8 cellular contexts compared by ENCODE assay signal in the genomic region with DNA sequence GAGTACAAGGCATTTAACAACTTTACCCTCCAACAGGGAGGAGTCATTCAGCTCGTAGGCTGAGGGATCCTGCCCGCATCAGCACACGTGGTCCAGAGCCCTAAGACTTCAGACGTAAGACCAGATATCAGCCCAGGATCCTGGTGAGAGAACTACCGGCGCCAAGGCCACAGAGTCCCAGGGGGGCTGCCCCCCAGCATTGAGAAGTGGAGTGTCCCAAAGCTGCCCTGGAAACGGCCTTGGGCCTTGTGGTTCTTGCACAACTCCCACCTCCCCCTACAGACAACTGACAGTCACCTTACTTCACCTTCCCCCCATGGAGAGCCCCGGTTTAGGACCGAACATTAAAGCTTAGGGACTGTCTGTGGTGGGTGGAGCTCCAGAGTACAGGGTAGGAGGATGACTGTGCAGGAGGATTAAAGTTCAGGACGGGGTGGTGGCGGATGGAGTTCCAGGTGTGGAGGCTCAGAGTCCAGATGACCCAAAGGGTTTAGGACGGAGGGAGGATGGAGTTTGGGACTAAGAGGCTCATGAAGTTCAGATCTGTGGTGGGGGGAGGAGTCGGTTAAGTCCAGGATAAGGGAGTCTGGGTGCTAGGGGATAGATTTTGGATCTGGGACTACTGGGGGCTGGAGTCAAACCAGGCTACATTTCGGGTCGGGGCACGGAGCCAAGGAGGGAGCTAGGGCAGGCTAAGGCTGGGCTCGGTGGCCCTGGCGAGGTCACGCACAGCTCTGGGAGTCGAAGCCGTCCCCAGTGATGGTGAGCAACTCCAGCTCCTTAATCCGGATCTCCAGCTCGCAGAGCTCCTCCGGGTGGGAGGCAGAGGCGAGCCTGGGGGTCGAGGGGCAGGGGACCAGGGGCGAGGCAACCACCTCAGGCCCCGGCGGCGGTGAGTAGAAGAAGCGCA. TPM values are rescaled to one million over a fixed set of nuclear protein-coding genes. Genes with fewer than 3 reads are reported as not detected.
A peak's percentile ranks its signal among the peaks of the same experiment; 100 is the strongest.
DNase-seq lines count a peak whose midpoint lies in the region; ATAC-seq, FAIRE-seq and TF ChIP-seq lines count a peak whose summit lies in the region.

No MANE protein-coding gene starts in this region.

- no peaks in the 10 kb centered on the region for H3K79me2 ChIP-seq in hepatocyte

- H3K27ac ChIP-seq in hepatocyte (peak overlapping the region; percentile 85), small intestine (ENCODE audit: low read depth in 1 of 2, low read length in 1 of 2) (peak overlapping the region in 1 of 2 donors; percentile 37)

- FAIRE-seq in small intestine (lab: Jason Lieb, UNC), result no peak

- H3K27me3 Mint-ChIP-seq in HFFc6 (ENCODE audit: insufficient read depth), result peaks cover 7% of the 10 kb centered on the region
- H3K27me3 Mint-ChIP-seq in activated CD8-positive, alpha-beta memory T cell treated with anti-CD3 and anti-CD28 coated beads, Interleukin-2, amount 10 ng/mL, durations not matched to agents 7 days and 5 days, result peaks cover 33% of the 10 kb centered on the region

- H4K20me1 ChIP-seq in hepatocyte (ENCODE audit: insufficient read depth, poor library complexity, severe bottlenecking), result no peaks in the 10 kb centered on the region

- H3K4me3 Mint-ChIP-seq in HFFc6, result peak overlapping the region; percentile 70
- peak overlapping the region; percentile 80 for H3K4me3 Mint-ChIP-seq in activated CD8-positive, alpha-beta memory T cell treated with anti-CD3 and anti-CD28 coated beads, Interleukin-2, amount 10 ng/mL, durations not matched to agents 7 days and 5 days

- H3K27me3 ChIP-seq in hepatocyte, result no peaks in the 10 kb centered on the region
- no peaks in the 10 kb centered on the region for H3K27me3 ChIP-seq in small intestine (ENCODE audit: control insufficient read depth in 2 of 2, insufficient read depth in 2 of 2, low read length in 2 of 2)

- H3K36me3 ChIP-seq in hepatocyte (replicated peaks; ENCODE audit: insufficient read depth, low read depth) (no peaks in the 10 kb centered on the region), small intestine (ENCODE audit: control insufficient read depth in 2 of 2, insufficient read depth in 2 of 2, low read length in 2 of 2) (no peaks in the 10 kb centered on the region)

- no peaks in the 10 kb centered on the region for H3K36me3 Mint-ChIP-seq in HFFc6 (ENCODE audit: low read depth)
- no peaks in the 10 kb centered on the region for H3K36me3 Mint-ChIP-seq in activated CD8-positive, alpha-beta memory T cell treated with anti-CD3 and anti-CD28 coated beads, Interleukin-2, amount 10 ng/mL, durations not matched to agents 7 days and 5 days

- DNase-seq in HFFc6 (no peak), hepatocyte (ENCODE audit: low spot score) (peak; percentile 45), small intestine (peak; percentile 84), NCI-H2081 (lab: John Stamatoyannopoulos, UW) (no peak), cerebellar nuclear complex (lab: John Stamatoyannopoulos, UW) (no peak)
- DNase-seq in activated CD8-positive, alpha-beta memory T cell treated with anti-CD3 and anti-CD28 coated beads, Interleukin-2, amount 10 ng/mL, durations not matched to agents 7 days and 5 days, result no peak

- no peak for ATAC-seq in activated CD8-positive, alpha-beta memory T cell treated with anti-CD3 and anti-CD28 coated beads, Interleukin-2, amount 10 ng/mL, durations not matched to agents 7 days and 5 days
- ATAC-seq in HG02623 (IDR thresholded peaks at IDR 0.05; ENCODE audit: unreplicated experiment) (no peak), GM21360 (IDR thresholded peaks at IDR 0.05; ENCODE audit: unreplicated experiment) (no peak)

- H3K4me1 ChIP-seq in hepatocyte (ENCODE audit: insufficient read depth) (peaks cover 38% of the 10 kb centered on the region), small intestine (ENCODE audit: control insufficient read depth in 2 of 2, insufficient read depth in 1 of 2, low read depth in 1 of 2, low read length in 1 of 2) (peaks cover 3 to 17% of the 10 kb centered on the region in 2 donors)

- TF ChIP-seq CTCF in HFFc6 (IDR thresholded peaks at IDR 0.05) (no peak), hepatocyte (IDR thresholded peaks at IDR 0.05; ENCODE audit: poor library complexity) (no peak)

- no peaks in the 10 kb centered on the region for H3K9me3 Mint-ChIP-seq in HFFc6
- no peaks in the 10 kb centered on the region for H3K9me3 Mint-ChIP-seq in activated CD8-positive, alpha-beta memory T cell treated with anti-CD3 and anti-CD28 coated beads, Interleukin-2, amount 10 ng/mL, durations not matched to agents 7 days and 5 days (ENCODE audit: low read depth)

- peak overlapping the region; percentile 75 for H3K4me2 ChIP-seq in hepatocyte

- H2AFZ ChIP-seq in hepatocyte, result no peak overlapping the region

- peak overlapping the region; percentile 81 for H3K27ac Mint-ChIP-seq in HFFc6
- H3K27ac Mint-ChIP-seq in activated CD8-positive, alpha-beta memory T cell treated with anti-CD3 and anti-CD28 coated beads, Interleukin-2, amount 10 ng/mL, durations not matched to agents 7 days and 5 days, result no peak overlapping the region

- WGBS in hepatocyte (ENCODE audit: low lambda C conversion rate, missing lambda C conversion rate), result 57% methylated on average over 22 of the region's 31 CpGs
- WGBS in small intestine, 3 donors, result 28 to 45% (median 36%) methylated on average over 27 to 31 of the region's 31 CpGs

- no peaks in the 10 kb centered on the region for H3K9me2 ChIP-seq in hepatocyte (replicated peaks; ENCODE audit: insufficient read depth)

- H3K4me3 ChIP-seq in hepatocyte (peak overlapping the region; percentile 24), small intestine (ENCODE audit: low read depth in 1 of 2, low read length in 2 of 2) (peak overlapping the region in 1 of 2 donors; percentile 68)

- CTCF ChIA-PET in activated CD8-positive, alpha-beta memory T cell treated with anti-CD3 and anti-CD28 coated beads, Interleukin-2, amount 10 ng/mL, durations not matched to agents 7 days and 5 days (lab: Charles Lee), result interaction anchor here (1.2 to 3.1 kb wide), 3 partner anchors 10 to 43 kb away, joined by 4 to 9 read pairs (median 6); no protein-coding TSS in a partner anchor

- H3K9me3 ChIP-seq in hepatocyte (ENCODE audit: low read depth) (no peaks in the 10 kb centered on the region), small intestine (ENCODE audit: control insufficient read depth, low read depth) (no peaks in the 10 kb centered on the region)

- H3K4me1 Mint-ChIP-seq in HFFc6 (ENCODE audit: low read depth), result peaks cover 77% of the 10 kb centered on the region
- H3K4me1 Mint-ChIP-seq in activated CD8-positive, alpha-beta memory T cell treated with anti-CD3 and anti-CD28 coated beads, Interleukin-2, amount 10 ng/mL, durations not matched to agents 7 days and 5 days, result peaks cover 16% of the 10 kb centered on the region

RNA-seq across cellular contexts. Expression of a gene that starts 0.9 kb away (rescaled TPM):
- total RNA-seq in HFFc6 (2021; fragmentation: NEBNext Ultra II Directional; extraction: Animal tissue kit (Norgen Biotek cat#: 25700)), result under 1 TPM in 4 of 6 experiments, not detected in 2; 0.59 to 0.65 (median 0.60) TPM
- not detected for total RNA-seq in activated CD8-positive, alpha-beta memory T cell treated with anti-CD3 and anti-CD28 coated beads, Interleukin-2, amount 10 ng/mL, durations not matched to agents 7 days and 5 days
- total RNA-seq in hepatocyte, result not detected in 2 replicates
- not detected in 2 replicates for polyA plus RNA-seq in hepatocyte
- polyA plus RNA-seq in small intestine, result not detected

RNA-seq across cellular contexts. Expression of a gene that starts 36.5 kb away (rescaled TPM):
- 1,000 to 10,000 TPM; 1,095 to 1,408 (median 1,232) TPM for total RNA-seq in HFFc6 (2021; fragmentation: NEBNext Ultra II Directional; extraction: Animal tissue kit (Norgen Biotek cat#: 25700))
- total RNA-seq in activated CD8-positive, alpha-beta memory T cell treated with anti-CD3 and anti-CD28 coated beads, Interleukin-2, amount 10 ng/mL, durations not matched to agents 7 days and 5 days, result 10 to 100 TPM; 54.1 to 70.5 TPM
- total RNA-seq in hepatocyte, result 298 and 316 TPM in 2 replicates
- 337 and 346 TPM in 2 replicates for polyA plus RNA-seq in hepatocyte
- 100 to 1,000 TPM in 1 of 3 donors, 10 to 100 TPM in 2; 19.2 to 203 (median 30.0) TPM for polyA plus RNA-seq in small intestine

Comparison
In these comparisons a context has a peak if more than half of its experiments do, and no peak if none do; other contexts are left out.
1. DNase-seq: peak in hepatocyte (single experiment) and small intestine (single experiment); none in HFFc6 (single experiment), activated CD8-positive, alpha-beta memory T cell treated with anti-CD3 and anti-CD28 coated beads, Interleukin-2, amount 10 ng/mL, durations not matched to agents 7 days and 5 days (single experiment), NCI-H2081 (0 of 2) and cerebellar nuclear complex (0 of 2).